12 cellular contexts compared by ENCODE assay signal in the genomic region with DNA sequence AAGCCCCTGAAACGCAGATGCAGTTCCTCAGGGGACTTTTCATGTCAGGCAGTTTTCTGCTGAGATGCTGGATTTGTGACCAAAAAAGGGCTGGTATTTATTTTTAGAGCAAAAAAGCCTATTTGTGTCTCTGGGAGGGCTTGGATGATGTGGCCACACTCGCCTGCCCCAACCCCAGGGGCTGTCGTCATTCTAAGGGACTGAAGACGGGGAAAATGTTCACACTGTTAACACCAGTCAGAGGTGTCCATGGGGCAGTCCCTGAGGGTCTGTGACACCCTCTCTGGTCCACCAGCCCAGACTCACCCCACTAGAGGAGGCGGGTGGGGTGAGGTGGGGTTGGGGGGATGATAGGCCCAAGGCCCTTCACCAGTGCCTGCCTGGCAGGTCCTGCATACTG. TPM values are rescaled to one million over a fixed set of nuclear protein-coding genes. Genes with fewer than 3 reads are reported as not detected.
DNase-seq lines count a peak whose midpoint lies in the region; ATAC-seq and TF ChIP-seq lines count a peak whose summit lies in the region.
"Had no signal": no experiment of that assay in that cellular context is flagged by ENCODE, and none has a peak within 500 bp of the region (broad histone marks: within the 10 kb centered on the region; RNA-seq: fewer than 3 reads in every experiment).

No MANE protein-coding gene starts in this region.

- H3K4me3 ChIP-seq in AG04450 (ENCODE audit: low read depth, low read length) (no peak overlapping the region), hepatocyte (no peak overlapping the region), gastrocnemius medialis (no peak overlapping the region)

- peaks cover 61% of the 10 kb centered on the region for H4K20me1 ChIP-seq in hepatocyte (ENCODE audit: insufficient read depth, poor library complexity, severe bottlenecking)

- H3K9me3 ChIP-seq in AG04450 (ENCODE audit: control insufficient read depth, insufficient read depth, low read length) (no peaks in the 10 kb centered on the region), hepatocyte (ENCODE audit: low read depth) (no peaks in the 10 kb centered on the region), gastrocnemius medialis (no peaks in the 10 kb centered on the region)

- H3K27me3 ChIP-seq in AG04450 (ENCODE audit: control insufficient read depth, insufficient read depth, low read length) = no peaks in the 10 kb centered on the region
- H3K27me3 ChIP-seq in hepatocyte = no peaks in the 10 kb centered on the region
- H3K27me3 ChIP-seq in gastrocnemius medialis = no peaks in the 10 kb centered on the region

- peaks cover 74% of the 10 kb centered on the region for H3K79me2 ChIP-seq in hepatocyte

- no peaks in the 10 kb centered on the region for H3K27me3 Mint-ChIP-seq in activated T-helper 17 cell treated with anti-CD3 and anti-CD28 coated beads, Interleukin-2, amount 50 U/mL, for 72 hours
- H3K27me3 Mint-ChIP-seq in activated naive CD8-positive, alpha-beta T cell treated with anti-CD3 and anti-CD28 coated beads for 36 hours = no peaks in the 10 kb centered on the region

- no peak for TF ChIP-seq POLR2A in gastrocnemius medialis (IDR thresholded peaks at IDR 0.05)

- H3K9me3 Mint-ChIP-seq in activated T-helper 17 cell treated with anti-CD3 and anti-CD28 coated beads, Interleukin-2, amount 50 U/mL, for 72 hours = no peaks in the 10 kb centered on the region
- no peaks in the 10 kb centered on the region for H3K9me3 Mint-ChIP-seq in activated naive CD8-positive, alpha-beta T cell treated with anti-CD3 and anti-CD28 coated beads for 36 hours

- DNase-seq in AG04450 (ENCODE audit: low read depth, low spot score) = no peak
- DNase-seq in hepatocyte (ENCODE audit: low spot score) = no peak
- no peak for DNase-seq in gastrocnemius medialis
- no peak for DNase-seq in stimulated activated CD4-positive, alpha-beta T cell treated with anti-CD3 and anti-CD28 coated beads, Interleukin-1b, Interleukin-23, amount 100 ng/mL, for 48 hours
- DNase-seq in activated naive CD8-positive, alpha-beta T cell treated with anti-CD3 and anti-CD28 coated beads for 36 hours = no peak
- no peak for DNase-seq in amniotic stem cell (lab: John Stamatoyannopoulos, UW)
- no peak for DNase-seq in NK-92 treated with Interleukin-12 subunit alpha and Interleukin-12 subunit beta, amount 100 ng/mL, for 24 hours (lab: John Stamatoyannopoulos, UW)
- DNase-seq: activated CD8-positive, alpha-beta memory T cell treated with anti-CD3 and anti-CD28 coated beads, Interleukin-2, amount 50 U/mL, for 48 hours; NCI-H2029 treated with DMSO at 0.1 percent for 48 hours; OCI-M1 had no signal

- H3K36me3 ChIP-seq in hepatocyte (replicated peaks; ENCODE audit: insufficient read depth, low read depth) = no peaks in the 10 kb centered on the region
- peaks cover 0 to 24% of the 10 kb centered on the region in 2 donors for H3K36me3 ChIP-seq in gastrocnemius medialis

- in situ Hi-C loops in gastrocnemius medialis (cut with MboI; ENCODE audit: low sequenced_read_pairs in 4 of 4) = no loop called here

- POLR2A ChIA-PET in AG04450 (lab: Yijun Ruan, JAX) = no interaction called here

- H3K4me1 Mint-ChIP-seq in activated T-helper 17 cell treated with anti-CD3 and anti-CD28 coated beads, Interleukin-2, amount 50 U/mL, for 72 hours = no peaks in the 10 kb centered on the region
- H3K4me1 Mint-ChIP-seq in activated naive CD8-positive, alpha-beta T cell treated with anti-CD3 and anti-CD28 coated beads for 36 hours = no peaks in the 10 kb centered on the region

- H3K4me1 ChIP-seq in hepatocyte (ENCODE audit: insufficient read depth) = peaks cover 49% of the 10 kb centered on the region
- peaks cover 68 to 82% of the 10 kb centered on the region in 2 donors for H3K4me1 ChIP-seq in gastrocnemius medialis

- no peak overlapping the region for H3K4me3 Mint-ChIP-seq in activated T-helper 17 cell treated with anti-CD3 and anti-CD28 coated beads, Interleukin-2, amount 50 U/mL, for 72 hours
- H3K4me3 Mint-ChIP-seq in activated naive CD8-positive, alpha-beta T cell treated with anti-CD3 and anti-CD28 coated beads for 36 hours = no peak overlapping the region

- intact Hi-C loops in gastrocnemius medialis (cut with DNase I; ENCODE audit: low total_unique reads) = no loop called here

- H3K27ac ChIP-seq in AG04450 (ENCODE audit: low read depth, low read length) = peak overlapping the region; percentile 100
- H3K27ac ChIP-seq in hepatocyte = peak overlapping the region; percentile 80
- H3K27ac ChIP-seq in gastrocnemius medialis = peak overlapping the region; percentile 84 to 96 (median 90)
- H3K27ac ChIP-seq: epithelial cell of prostate had no signal

- peak overlapping the region; percentile 48 for H3K27ac Mint-ChIP-seq in activated T-helper 17 cell treated with anti-CD3 and anti-CD28 coated beads, Interleukin-2, amount 50 U/mL, for 72 hours
- H3K27ac Mint-ChIP-seq in activated naive CD8-positive, alpha-beta T cell treated with anti-CD3 and anti-CD28 coated beads for 36 hours = no peak overlapping the region

- CTCF ChIA-PET in AG04450 (lab: Charles Lee) = no interaction called here

- H3K9me2 ChIP-seq in hepatocyte (replicated peaks; ENCODE audit: insufficient read depth) = no peaks in the 10 kb centered on the region

- 93% methylated on average over 5 of the region's 5 CpGs for WGBS in hepatocyte (ENCODE audit: low lambda C conversion rate, missing lambda C conversion rate)

- TF ChIP-seq CTCF in AG04450 (IDR thresholded peaks at IDR 0.05; ENCODE audit: low read depth, low read length) (no peak), hepatocyte (IDR thresholded peaks at IDR 0.05; ENCODE audit: poor library complexity) (no peak), gastrocnemius medialis (IDR thresholded peaks at IDR 0.05 in 4 of 5, conservative IDR thresholded peaks at IDR 0.05 in 1 of 5) (no peak)

- no peak for ATAC-seq in activated T-helper 17 cell treated with anti-CD3 and anti-CD28 coated beads, Interleukin-2, amount 50 U/mL, for 72 hours (replicated peaks)
- no peak for ATAC-seq in gastrocnemius medialis

- H3K36me3 Mint-ChIP-seq in activated T-helper 17 cell treated with anti-CD3 and anti-CD28 coated beads, Interleukin-2, amount 50 U/mL, for 72 hours (ENCODE audit: low read depth) = peaks cover 91% of the 10 kb centered on the region
- H3K36me3 Mint-ChIP-seq in activated naive CD8-positive, alpha-beta T cell treated with anti-CD3 and anti-CD28 coated beads for 36 hours = peaks cover 25% of the 10 kb centered on the region

- H2AFZ ChIP-seq in hepatocyte = no peak overlapping the region

- peak overlapping the region; percentile 51 for H3K4me2 ChIP-seq in hepatocyte

RNA-seq across cellular contexts. Expression of a gene that starts 15.9 kb away (rescaled TPM):
- polyA plus RNA-seq in AG04450 (2011; rRNA removed) = not detected in 2 replicates
- 0.13 and 0.55 TPM in 2 replicates for polyA minus RNA-seq in AG04450 (2011; rRNA and poly(A)+ RNA removed)
- total RNA-seq in activated T-helper 17 cell treated with anti-CD3 and anti-CD28 coated beads, Interleukin-2, amount 50 U/mL, for 72 hours = under 1 TPM in 1 of 2 donors, not detected in 1; 0.24 TPM
- 0.36 and 1.6 TPM in 2 replicates for total RNA-seq in hepatocyte
- 3.5 and 3.6 TPM in 2 replicates for polyA plus RNA-seq in hepatocyte
- not detected for total RNA-seq in gastrocnemius medialis
- not detected for total RNA-seq in activated naive CD8-positive, alpha-beta T cell treated with anti-CD3 and anti-CD28 coated beads for 36 hours

RNA-seq across cellular contexts. Expression of a gene that starts 47.3 kb away (rescaled TPM):
- polyA plus RNA-seq in AG04450 (2011; rRNA removed) (8.8 and 10.5 TPM in 2 replicates), hepatocyte (30.0 and 34.8 TPM in 2 replicates)
- polyA minus RNA-seq in AG04450 (2011; rRNA and poly(A)+ RNA removed) = 30.6 and 39.4 TPM in 2 replicates
- under 1 TPM; 0.06 to 0.29 TPM for total RNA-seq in activated T-helper 17 cell treated with anti-CD3 and anti-CD28 coated beads, Interleukin-2, amount 50 U/mL, for 72 hours
- total RNA-seq in hepatocyte (17.2 and 25.2 TPM in 2 replicates), gastrocnemius medialis (10 to 100 TPM in 3 of 4 donors, 1 to 10 TPM in 1; 6.4 to 53.3 (median 32.7) TPM)
- total RNA-seq in activated naive CD8-positive, alpha-beta T cell treated with anti-CD3 and anti-CD28 coated beads for 36 hours = under 1 TPM in 1 of 2 experiments, not detected in 1; 0.12 TPM

Comparison
In these comparisons a context has a peak if more than half of its experiments do, and no peak if none do; other contexts are left out.
1. RNA of a gene that starts 47.3 kb away (total RNA-seq): 6.4 to 53.3 TPM in gastrocnemius medialis and 17.2 to 25.2 TPM in hepatocyte; 0.06 to 0.29 TPM in activated T-helper 17 cell treated with anti-CD3 and anti-CD28 coated beads, Interleukin-2, amount 50 U/mL, for 72 hours and 0.12 TPM in activated naive CD8-positive, alpha-beta T cell treated with anti-CD3 and anti-CD28 coated beads for 36 hours; every median in the first group is over 4 times any median in the second.
2. Peak in every context shown above with its lines, with median percentiles within 50 percentile points of each other: H3K27ac ChIP-seq.